ENCODE assay signal across 8 cellular contexts in the genomic region with DNA sequence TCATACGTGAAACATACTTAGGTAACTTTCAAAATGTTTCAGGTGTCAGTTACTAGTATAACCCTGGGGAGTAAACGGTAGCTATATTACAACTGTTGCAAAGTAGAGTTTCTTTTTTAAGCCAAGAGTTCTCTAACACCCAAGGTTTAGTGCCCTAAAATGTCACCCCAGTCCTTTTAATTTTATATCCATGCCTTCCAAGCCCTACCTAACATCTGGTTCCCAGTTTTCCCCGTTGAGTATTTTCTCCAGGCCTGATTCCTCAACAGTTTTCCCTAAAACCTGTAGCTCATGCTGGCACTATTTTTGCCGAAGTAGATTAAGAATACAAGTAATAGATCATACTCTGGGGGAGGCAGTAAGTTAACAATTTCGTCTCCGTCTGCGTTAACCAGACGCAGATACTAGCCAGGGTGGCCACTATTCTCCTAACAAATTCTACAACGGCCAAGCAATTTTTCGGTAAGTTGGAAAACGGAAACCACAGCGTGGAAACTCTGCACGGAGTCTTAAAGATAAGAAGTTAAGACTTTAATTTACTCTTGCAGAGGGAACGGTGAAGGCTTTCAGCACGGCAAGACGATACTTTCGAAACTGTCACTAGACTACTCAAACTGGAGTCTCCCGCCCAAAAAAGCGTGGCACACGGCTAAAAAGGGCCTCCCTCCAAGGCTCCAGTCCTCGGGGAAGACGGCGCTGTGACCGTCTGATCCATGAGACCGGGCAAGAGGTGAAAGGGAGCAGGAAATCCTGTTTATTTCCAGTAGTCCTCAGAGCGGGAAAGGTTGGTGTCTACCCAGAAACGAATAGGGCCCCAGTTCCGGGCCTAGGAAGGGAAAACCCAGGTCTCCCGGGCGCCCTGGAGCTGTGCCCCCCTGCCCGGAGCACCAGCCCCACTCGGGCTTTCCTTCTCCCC. TPM values are rescaled to one million over a fixed set of nuclear protein-coding genes. Genes with fewer than 3 reads are reported as not detected.
DNase-seq lines count a peak whose midpoint lies in the region; ATAC-seq and TF ChIP-seq lines count a peak whose summit lies in the region.

No MANE protein-coding gene starts in this region.

- TF ChIP-seq CTCF in GM12864 (IDR thresholded peaks at IDR 0.05; ENCODE audit: low read depth, low read length, missing control alignments) (no peak), foreskin keratinocyte (conservative IDR thresholded peaks at IDR 0.05) (no peak), progenitor cell of endocrine pancreas (IDR thresholded peaks at IDR 0.05; ENCODE audit: unreplicated experiment) (no peak)

- H3K4me1 Mint-ChIP-seq in activated CD4-positive, alpha-beta memory T cell treated with anti-CD3 and anti-CD28 coated beads, Interleukin-2, amount 10 ng/mL, durations not matched to agents 7 days and 5 days: peaks cover 55% of the 10 kb centered on the region
- peaks cover 25% of the 10 kb centered on the region for H3K4me1 Mint-ChIP-seq in progenitor cell of endocrine pancreas (ENCODE audit: low read depth)

- H3K27me3 ChIP-seq in foreskin keratinocyte: no peaks in the 10 kb centered on the region

- peak; percentile 8 for DNase-seq in GM12864 (ENCODE audit: low read depth)
- DNase-seq in activated CD4-positive, alpha-beta memory T cell treated with anti-CD3 and anti-CD28 coated beads, Interleukin-2, amount 10 ng/mL, durations not matched to agents 7 days and 5 days: no peak
- no peak for DNase-seq in foreskin keratinocyte
- DNase-seq in progenitor cell of endocrine pancreas (ENCODE audit: low spot score, unreplicated experiment): no peak
- DNase-seq in NCI-H1694 (lab: John Stamatoyannopoulos, UW): no peak

- no peaks in the 10 kb centered on the region for H3K9me3 Mint-ChIP-seq in activated CD4-positive, alpha-beta memory T cell treated with anti-CD3 and anti-CD28 coated beads, Interleukin-2, amount 10 ng/mL, durations not matched to agents 7 days and 5 days
- no peaks in the 10 kb centered on the region for H3K9me3 Mint-ChIP-seq in progenitor cell of endocrine pancreas (ENCODE audit: low read depth)

- H3K4me1 ChIP-seq in foreskin keratinocyte: peaks cover 16% of the 10 kb centered on the region

- POLR2A ChIA-PET in activated CD4-positive, alpha-beta memory T cell treated with anti-CD3 and anti-CD28 coated beads, Interleukin-2, amount 10 ng/mL, durations not matched to agents 7 days and 5 days (lab: Charles Lee): interaction anchor here (0.6 to 6.1 kb wide), 37 partner anchors 10 to 1538 kb away, joined by 3 to 108 read pairs (median 7); partner anchors contain the start of genes ATP5IF1, EPB41, GMEB1 and MECR

- H3K27ac Mint-ChIP-seq in activated CD4-positive, alpha-beta memory T cell treated with anti-CD3 and anti-CD28 coated beads, Interleukin-2, amount 10 ng/mL, durations not matched to agents 7 days and 5 days: peak overlapping the region; percentile 95
- peak overlapping the region; percentile 99 for H3K27ac Mint-ChIP-seq in progenitor cell of endocrine pancreas

- ATAC-seq in HG03342 (IDR thresholded peaks at IDR 0.05; ENCODE audit: unreplicated experiment) (peak; percentile 5), foreskin keratinocyte (peak; percentile 10), esophagus mucosa (no peak), HG03039 (IDR thresholded peaks at IDR 0.05; ENCODE audit: unreplicated experiment) (no peak)

- CTCF ChIA-PET in activated CD4-positive, alpha-beta memory T cell treated with anti-CD3 and anti-CD28 coated beads, Interleukin-2, amount 10 ng/mL, durations not matched to agents 7 days and 5 days (lab: Charles Lee): interaction anchor here (1.3 to 6.5 kb wide), 12 partner anchors 10 to 538 kb away, joined by 3 to 72 read pairs (median 8); partner anchors contain the start of genes EPB41, GMEB1, TAF12 and YTHDF2

- peak overlapping the region; percentile 98 for H3K4me3 Mint-ChIP-seq in activated CD4-positive, alpha-beta memory T cell treated with anti-CD3 and anti-CD28 coated beads, Interleukin-2, amount 10 ng/mL, durations not matched to agents 7 days and 5 days
- H3K4me3 Mint-ChIP-seq in progenitor cell of endocrine pancreas (ENCODE audit: low read depth): peak overlapping the region; percentile 96

- H3K4me3 ChIP-seq in GM12864 (ENCODE audit: low read depth, low read length): peak overlapping the region; percentile 85

- peaks cover 42% of the 10 kb centered on the region for H3K36me3 Mint-ChIP-seq in activated CD4-positive, alpha-beta memory T cell treated with anti-CD3 and anti-CD28 coated beads, Interleukin-2, amount 10 ng/mL, durations not matched to agents 7 days and 5 days (ENCODE audit: low read depth)
- H3K36me3 Mint-ChIP-seq in progenitor cell of endocrine pancreas (ENCODE audit: insufficient read depth): peaks cover 14% of the 10 kb centered on the region

- peak overlapping the region; percentile 98 for H3K27ac ChIP-seq in foreskin keratinocyte

- H3K27me3 Mint-ChIP-seq in activated CD4-positive, alpha-beta memory T cell treated with anti-CD3 and anti-CD28 coated beads, Interleukin-2, amount 10 ng/mL, durations not matched to agents 7 days and 5 days: no peaks in the 10 kb centered on the region
- no peaks in the 10 kb centered on the region for H3K27me3 Mint-ChIP-seq in progenitor cell of endocrine pancreas

RNA-seq across cellular contexts. Expression of gene SRSF4, which starts 0.9 kb away (rescaled TPM):
- 100 to 1,000 TPM; 121 to 123 TPM for total RNA-seq in activated CD4-positive, alpha-beta memory T cell treated with anti-CD3 and anti-CD28 coated beads, Interleukin-2, amount 10 ng/mL, durations not matched to agents 7 days and 5 days
- 50.4 and 64.0 TPM in 2 replicates for total RNA-seq in foreskin keratinocyte
- polyA plus RNA-seq in foreskin keratinocyte: 53.7 and 64.9 TPM in 2 replicates
- total RNA-seq in progenitor cell of endocrine pancreas: 108 and 111 TPM in 2 replicates
- total RNA-seq in esophagus mucosa: 47.6 TPM

RNA-seq across cellular contexts. Expression of gene MECR, which starts 50.0 kb away (rescaled TPM):
- total RNA-seq in activated CD4-positive, alpha-beta memory T cell treated with anti-CD3 and anti-CD28 coated beads, Interleukin-2, amount 10 ng/mL, durations not matched to agents 7 days and 5 days: 10 to 100 TPM; 13.9 to 17.6 TPM
- total RNA-seq in foreskin keratinocyte (30.5 and 35.7 TPM in 2 replicates), progenitor cell of endocrine pancreas (28.8 and 35.9 TPM in 2 replicates), esophagus mucosa (21.0 TPM)
- polyA plus RNA-seq in foreskin keratinocyte: 31.7 and 33.6 TPM in 2 replicates

RNA-seq across cellular contexts. Expression of gene PTPRU, which starts 55.6 kb away (rescaled TPM):
- under 1 TPM; 0.13 to 0.68 TPM for total RNA-seq in activated CD4-positive, alpha-beta memory T cell treated with anti-CD3 and anti-CD28 coated beads, Interleukin-2, amount 10 ng/mL, durations not matched to agents 7 days and 5 days
- 16.1 and 17.5 TPM in 2 replicates for total RNA-seq in foreskin keratinocyte
- polyA plus RNA-seq in foreskin keratinocyte: 8.6 and 9.4 TPM in 2 replicates
- total RNA-seq in progenitor cell of endocrine pancreas: 74.0 and 79.4 TPM in 2 replicates
- 6.2 TPM for total RNA-seq in esophagus mucosa

RNA-seq across cellular contexts. Expression of gene TMEM200B, which starts 57.1 kb away (rescaled TPM):
- total RNA-seq in activated CD4-positive, alpha-beta memory T cell treated with anti-CD3 and anti-CD28 coated beads, Interleukin-2, amount 10 ng/mL, durations not matched to agents 7 days and 5 days: not detected
- total RNA-seq in foreskin keratinocyte (7.4 and 8.7 TPM in 2 replicates), progenitor cell of endocrine pancreas (13.3 and 15.0 TPM in 2 replicates), esophagus mucosa (1.4 TPM)
- 6.6 and 7.2 TPM in 2 replicates for polyA plus RNA-seq in foreskin keratinocyte

Comparison
In these comparisons a context has a peak if more than half of its experiments do, and no peak if none do; other contexts are left out.
1. ATAC-seq: peak in HG03342 (single experiment) and foreskin keratinocyte (single experiment); none in esophagus mucosa (single experiment) and HG03039 (single experiment).